11 cellular contexts compared by ENCODE assay signal in genomic region chr17:67700037-67700436, GRCh38.
"Had no signal": no experiment of that assay in that cellular context is flagged by ENCODE, and none has a peak within 500 bp of the region (broad histone marks: within the 10 kb centered on the region; RNA-seq: fewer than 3 reads in every experiment).

No MANE protein-coding gene starts in this region.

- H3K9me3 Mint-ChIP-seq: activated naive CD4-positive, alpha-beta T cell treated with anti-CD3 and anti-CD28 coated beads, Interleukin-2, amount 50 U/mL, for 72 hours had no signal

- DNase-seq: activated CD4-positive, alpha-beta T cell treated with anti-CD3 and anti-CD28 coated beads, Interleukin-2, amount 50 U/mL, for 1 hour; activated CD4-positive, CD25-positive, alpha-beta regulatory T cell; activated effector memory CD4-positive, alpha-beta T cell treated with Interleukin-2 at 50 U/mL for 16 hours; amniotic stem cell; body of pancreas; kidney; left ventricle myocardium superior; mesendoderm; right cardiac atrium had no signal

- H3K36me3 Mint-ChIP-seq: activated naive CD4-positive, alpha-beta T cell treated with anti-CD3 and anti-CD28 coated beads, Interleukin-2, amount 50 U/mL, for 72 hours had no signal

- H3K4me3 Mint-ChIP-seq: dendritic cell treated with granulocyte-macrophage colony-stimulating factor and Interleukin-4, amounts not matched to agents 40 ng/mL and 50 ng/mL, for 4 days had no signal

- H3K27ac Mint-ChIP-seq: dendritic cell treated with granulocyte-macrophage colony-stimulating factor and Interleukin-4, amounts not matched to agents 40 ng/mL and 50 ng/mL, for 4 days had no signal
